1 cellular context compared by ENCODE assay signal in the genomic region with DNA sequence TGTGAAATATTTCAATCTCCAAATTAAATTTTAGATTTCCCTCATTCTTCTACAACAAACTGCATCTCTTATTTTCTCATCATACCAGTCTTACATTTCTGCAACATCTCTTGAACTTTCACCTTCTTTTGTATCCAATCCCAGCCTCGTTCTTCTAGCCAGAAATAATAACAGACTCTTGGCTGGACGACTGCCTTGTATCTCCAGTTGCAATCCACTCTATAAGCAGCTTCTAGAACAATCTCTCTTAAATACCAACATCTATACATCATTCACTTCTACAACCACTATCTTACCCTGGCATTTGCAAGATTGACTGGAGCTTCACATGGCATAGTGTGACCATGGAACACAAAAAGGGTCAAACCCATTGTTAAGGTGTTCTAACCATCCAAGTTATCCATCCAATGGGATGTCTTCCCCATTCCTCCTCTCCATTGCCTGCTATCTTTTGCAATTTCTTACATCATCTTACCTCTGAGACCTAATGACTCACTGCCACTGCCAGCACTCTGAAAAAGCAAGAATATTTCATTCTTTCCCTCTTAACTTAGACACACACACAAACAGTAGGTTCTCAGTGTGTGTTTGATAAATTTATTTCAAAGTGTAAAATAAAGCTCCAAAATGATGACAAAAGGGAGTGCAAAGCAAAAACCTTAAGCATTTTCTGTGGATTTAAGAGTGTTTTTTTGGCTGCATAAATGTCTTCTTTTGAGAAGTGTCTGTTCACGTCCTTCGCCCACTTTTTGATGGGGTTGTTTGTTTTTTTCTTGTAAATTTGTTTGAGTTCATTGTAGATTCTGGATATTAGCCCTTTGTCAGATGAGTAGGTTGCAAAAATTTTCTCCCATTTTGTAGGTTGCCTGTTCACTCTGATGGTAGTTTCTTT.
TF ChIP-seq lines count a peak whose summit lies in the region.

No MANE protein-coding gene starts in this region.

TF ChIP-seq in IMR-90, 13 proteins besides CTCF, POLR2A, EP300 and RAD21:
- TF ChIP-seq RFX5 (IDR thresholded peaks at IDR 0.05; ENCODE audit: low read depth, low read length) (no peak), CEBPB (IDR thresholded peaks at IDR 0.05; ENCODE audit: low read depth, low read length) (peak; percentile 66)
